1 cellular context compared by ENCODE assay signal in genomic region chr18:67359868-67360838, GRCh38.
TF ChIP-seq lines count a peak whose summit lies in the region.

No MANE protein-coding gene starts in this region.

TF ChIP-seq in WTC11, 78 proteins besides CTCF, POLR2A, EP300 and RAD21 (continued from another document):
- TF ChIP-seq, protein P1, sequence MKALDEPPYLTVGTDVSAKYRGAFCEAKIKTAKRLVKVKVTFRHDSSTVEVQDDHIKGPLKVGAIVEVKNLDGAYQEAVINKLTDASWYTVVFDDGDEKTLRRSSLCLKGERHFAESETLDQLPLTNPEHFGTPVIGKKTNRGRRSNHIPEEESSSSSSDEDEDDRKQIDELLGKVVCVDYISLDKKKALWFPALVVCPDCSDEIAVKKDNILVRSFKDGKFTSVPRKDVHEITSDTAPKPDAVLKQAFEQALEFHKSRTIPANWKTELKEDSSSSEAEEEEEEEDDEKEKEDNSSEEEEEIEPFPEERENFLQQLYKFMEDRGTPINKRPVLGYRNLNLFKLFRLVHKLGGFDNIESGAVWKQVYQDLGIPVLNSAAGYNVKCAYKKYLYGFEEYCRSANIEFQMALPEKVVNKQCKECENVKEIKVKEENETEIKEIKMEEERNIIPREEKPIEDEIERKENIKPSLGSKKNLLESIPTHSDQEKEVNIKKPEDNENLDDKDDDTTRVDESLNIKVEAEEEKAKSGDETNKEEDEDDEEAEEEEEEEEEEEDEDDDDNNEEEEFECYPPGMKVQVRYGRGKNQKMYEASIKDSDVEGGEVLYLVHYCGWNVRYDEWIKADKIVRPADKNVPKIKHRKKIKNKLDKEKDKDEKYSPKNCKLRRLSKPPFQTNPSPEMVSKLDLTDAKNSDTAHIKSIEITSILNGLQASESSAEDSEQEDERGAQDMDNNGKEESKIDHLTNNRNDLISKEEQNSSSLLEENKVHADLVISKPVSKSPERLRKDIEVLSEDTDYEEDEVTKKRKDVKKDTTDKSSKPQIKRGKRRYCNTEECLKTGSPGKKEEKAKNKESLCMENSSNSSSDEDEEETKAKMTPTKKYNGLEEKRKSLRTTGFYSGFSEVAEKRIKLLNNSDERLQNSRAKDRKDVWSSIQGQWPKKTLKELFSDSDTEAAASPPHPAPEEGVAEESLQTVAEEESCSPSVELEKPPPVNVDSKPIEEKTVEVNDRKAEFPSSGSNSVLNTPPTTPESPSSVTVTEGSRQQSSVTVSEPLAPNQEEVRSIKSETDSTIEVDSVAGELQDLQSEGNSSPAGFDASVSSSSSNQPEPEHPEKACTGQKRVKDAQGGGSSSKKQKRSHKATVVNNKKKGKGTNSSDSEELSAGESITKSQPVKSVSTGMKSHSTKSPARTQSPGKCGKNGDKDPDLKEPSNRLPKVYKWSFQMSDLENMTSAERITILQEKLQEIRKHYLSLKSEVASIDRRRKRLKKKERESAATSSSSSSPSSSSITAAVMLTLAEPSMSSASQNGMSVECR (CRISPR knock-in tag; IDR thresholded peaks at IDR 0.05; ENCODE audit: borderline replicate concordance), result no peak
TF ChIP-seq in WTC11: peak in this region for 0.
